In genomic region chr5:179210478-179210877, GRCh38 we compare ENCODE assay signal across 1 cellular context.
TF ChIP-seq lines count a peak whose summit lies in the region.

No MANE protein-coding gene starts in this region.

TF ChIP-seq in IMR-90, 13 proteins besides CTCF, POLR2A, EP300 and RAD21 (continued from another document):
- TF ChIP-seq USF2 (IDR thresholded peaks at IDR 0.05; ENCODE audit: low read depth, low read length) = no peak
- no peak for TF ChIP-seq RCOR1 (IDR thresholded peaks at IDR 0.05; ENCODE audit: insufficient replicate concordance, low read length)
- no peak for TF ChIP-seq ELK1 (IDR thresholded peaks at IDR 0.05; ENCODE audit: borderline replicate concordance, low read depth, low read length)
